9 cellular contexts compared by ENCODE assay signal in genomic region chr4:6263541-6264540, GRCh38. TPM values are rescaled to one million over a fixed set of nuclear protein-coding genes. Genes with fewer than 3 reads are reported as not detected.
DNase-seq lines count a peak whose midpoint lies in the region; ATAC-seq and TF ChIP-seq lines count a peak whose summit lies in the region.
"Had no signal": no experiment of that assay in that cellular context is flagged by ENCODE, and none has a peak within 500 bp of the region (broad histone marks: within the 10 kb centered on the region; RNA-seq: fewer than 3 reads in every experiment).

No MANE protein-coding gene starts in this region.

- ATAC-seq in GM18868 (IDR thresholded peaks at IDR 0.05; ENCODE audit: unreplicated experiment) (peak; percentile 42), WTC11 (peak; percentile 77), left ventricle myocardium superior (peak; percentile 76), GM18907 (IDR thresholded peaks at IDR 0.05; ENCODE audit: unreplicated experiment) (no peak)

- CTCF ChIA-PET in WTC11 (lab: Charles Lee) = interaction anchor here (0.6 to 31.0 kb wide), 15 partner anchors 10 to 401 kb away, joined by 3 to 713 read pairs (median 4); partner anchors contain the start of gene JAKMIP1

- no peaks in the 10 kb centered on the region for H3K36me3 Mint-ChIP-seq in WTC11

- no peaks in the 10 kb centered on the region for H3K9me3 Mint-ChIP-seq in WTC11
- H3K9me3 Mint-ChIP-seq: dendritic cell treated with granulocyte-macrophage colony-stimulating factor and Interleukin-4, amounts not matched to agents 40 ng/mL and 50 ng/mL, for 4 days had no signal

- H3K4me3 ChIP-seq in BE2C (ENCODE audit: low read depth, low read length) = no peak overlapping the region
- H3K4me3 ChIP-seq in tibial artery = no peak overlapping the region

- no peaks in the 10 kb centered on the region for H3K27me3 ChIP-seq in BE2C
- peaks cover 0 to 18% of the 10 kb centered on the region in 2 donors for H3K27me3 ChIP-seq in tibial artery

- no peak overlapping the region for H3K27ac Mint-ChIP-seq in WTC11
- H3K27ac Mint-ChIP-seq: dendritic cell treated with granulocyte-macrophage colony-stimulating factor and Interleukin-4, amounts not matched to agents 40 ng/mL and 50 ng/mL, for 4 days had no signal

- DNase-seq in BE2C (peak; percentile 72), WTC11 (ENCODE audit: low spot score) (peak; percentile 61), left ventricle myocardium superior (peak; percentile 70), tibial artery (no peak), NCI-H2081 (lab: John Stamatoyannopoulos, UW) (no peak), DMS79 treated with DMSO at 0.1 percent for 48 hours (lab: John Stamatoyannopoulos, UW) (no peak)

- H3K4me1 ChIP-seq in BE2C (no peaks in the 10 kb centered on the region), tibial artery (peaks cover 0 to under 1% (median under 1%) of the 10 kb centered on the region in 4 donors)

- no peaks in the 10 kb centered on the region for H3K9me3 ChIP-seq in BE2C
- H3K9me3 ChIP-seq in tibial artery = no peaks in the 10 kb centered on the region

- no peak overlapping the region for H3K4me3 Mint-ChIP-seq in WTC11
- H3K4me3 Mint-ChIP-seq: dendritic cell treated with granulocyte-macrophage colony-stimulating factor and Interleukin-4, amounts not matched to agents 40 ng/mL and 50 ng/mL, for 4 days had no signal

- POLR2A ChIA-PET in WTC11 (lab: Charles Lee) = no interaction called here

- H3K27me3 Mint-ChIP-seq in WTC11 (ENCODE audit: low read depth) = peaks cover 8% of the 10 kb centered on the region

- H3K36me3 ChIP-seq in BE2C (no peaks in the 10 kb centered on the region), tibial artery (no peaks in the 10 kb centered on the region)

- H3K27ac ChIP-seq in tibial artery = no peak overlapping the region

- TF ChIP-seq CTCF in BE2C (IDR thresholded peaks at IDR 0.05; ENCODE audit: low read depth, low read length) = peak; percentile 77
- no peak for TF ChIP-seq CTCF in WTC11 (IDR thresholded peaks at IDR 0.05)
- peak; percentile 42 to 45 for TF ChIP-seq CTCF in tibial artery (IDR thresholded peaks at IDR 0.05)

- peaks cover 22% of the 10 kb centered on the region for H3K4me1 Mint-ChIP-seq in WTC11

- intact Hi-C loops in left ventricle myocardium superior (cut with micrococcal nuclease) (no loop called here), tibial artery (cut with DNase I; ENCODE audit: low total_unique reads) (loop anchor here (10.0 kb wide), 1 partner anchor 311 kb away; the partner anchor contains the start of gene MAN2B2)

TF ChIP-seq in WTC11, 78 proteins besides CTCF, POLR2A, EP300 and RAD21:
- TF ChIP-seq TCF7 (CRISPR knock-in tag; IDR thresholded peaks at IDR 0.05; ENCODE audit: low read depth) = no peak

RNA-seq across cellular contexts. Expression of gene WFS1, which starts 5.8 kb away (rescaled TPM):
- 32.8 TPM for polyA plus RNA-seq in BE2C (2012; ENCODE audit: insufficient read depth, insufficient read length, low read depth)
- total RNA-seq in WTC11 (2021) = 33.0 to 35.8 TPM (median 34.7 TPM) in 3 replicates
- total RNA-seq in left ventricle myocardium superior = 70.5 TPM

Comparison
In these comparisons a context has a peak if more than half of its experiments do, and no peak if none do; other contexts are left out.
1. DNase-seq: peak in BE2C (single experiment), WTC11 (single experiment) and left ventricle myocardium superior (single experiment); none in tibial artery (0 of 2), NCI-H2081 (0 of 2) and DMS79 treated with DMSO at 0.1 percent for 48 hours (single experiment).